In genomic region chr3:197295871-197296270, GRCh38 we compare ENCODE assay signal across 13 cellular contexts. TPM values are rescaled to one million over a fixed set of nuclear protein-coding genes. Genes with fewer than 3 reads are reported as not detected.
A peak's percentile ranks its signal among the peaks of the same experiment; 100 is the strongest.
DNase-seq lines count a peak whose midpoint lies in the region; ATAC-seq, FAIRE-seq and TF ChIP-seq lines count a peak whose summit lies in the region.
"Had no signal": no experiment of that assay in that cellular context is flagged by ENCODE, and none has a peak within 500 bp of the region (broad histone marks: within the 10 kb centered on the region; RNA-seq: fewer than 3 reads in every experiment).

No MANE protein-coding gene starts in this region.

- CTCF ChIA-PET in A673 (lab: Charles Lee): no interaction called here
- CTCF ChIA-PET in activated CD8-positive, alpha-beta T cell treated with anti-CD3 and anti-CD28 coated beads for 36 hours (lab: Charles Lee): interaction anchor here (0.7 to 3.1 kb wide), 2 partner anchors 15 to 39 kb away, joined by 3 to 12 read pairs; no protein-coding TSS in a partner anchor

- FAIRE-seq in G401.6 (lab: Jason Lieb, UNC): peak; percentile 15

- no peak for TF ChIP-seq EP300 in gastroesophageal sphincter (IDR thresholded peaks at IDR 0.05)

- peaks cover 51% of the 10 kb centered on the region for H3K36me3 ChIP-seq in A673 (ENCODE audit: insufficient read depth, low read length, poor library complexity, severe bottlenecking)
- H3K36me3 ChIP-seq in gastroesophageal sphincter: peaks cover 0 to 5% of the 10 kb centered on the region in 2 donors

- H3K4me3 ChIP-seq in A673 (ENCODE audit: low read depth, low read length, poor library complexity, severe bottlenecking): peak overlapping the region; percentile 96
- peak overlapping the region; percentile 92 to 95 for H3K4me3 ChIP-seq in foreskin fibroblast (ENCODE audit: low read depth in 1 of 2, low read length in 2 of 2)
- no peak overlapping the region for H3K4me3 ChIP-seq in gastroesophageal sphincter

- peaks cover 29% of the 10 kb centered on the region for H3K36me3 Mint-ChIP-seq in activated CD8-positive, alpha-beta T cell treated with anti-CD3 and anti-CD28 coated beads for 36 hours (ENCODE audit: low read depth)

- peak overlapping the region; percentile 6 for H3K27ac ChIP-seq in A673 (ENCODE audit: low read depth, low read length, poor library complexity, severe bottlenecking)
- peak overlapping the region in 1 of 4 donors; percentile 20 for H3K27ac ChIP-seq in gastroesophageal sphincter

- intact Hi-C loops in A673 (cut with micrococcal nuclease; ENCODE audit: unreplicated experiment): no loop called here
- intact Hi-C loops in activated CD8-positive, alpha-beta T cell treated with anti-CD3 and anti-CD28 coated beads for 36 hours (cut with micrococcal nuclease): no loop called here

- H3K27ac Mint-ChIP-seq in activated CD8-positive, alpha-beta T cell treated with anti-CD3 and anti-CD28 coated beads for 36 hours: peak overlapping the region; percentile 27

- no peaks in the 10 kb centered on the region for H3K9me3 Mint-ChIP-seq in activated CD8-positive, alpha-beta T cell treated with anti-CD3 and anti-CD28 coated beads for 36 hours

- BruUV-seq in A673 (replicated peaks; lab: Mats Ljungman, UMichigan): no TSS peak

- peaks cover 45% of the 10 kb centered on the region for H3K4me1 Mint-ChIP-seq in activated CD8-positive, alpha-beta T cell treated with anti-CD3 and anti-CD28 coated beads for 36 hours (ENCODE audit: low read depth)

- TF ChIP-seq POLR2A in gastroesophageal sphincter (IDR thresholded peaks at IDR 0.05): no peak

- H3K27me3 ChIP-seq in A673 (replicated peaks; ENCODE audit: insufficient read depth, low read depth, low read length, poor library complexity): no peaks in the 10 kb centered on the region
- H3K27me3 ChIP-seq in gastroesophageal sphincter: no peaks in the 10 kb centered on the region

- POLR2A ChIA-PET in A673 (lab: Charles Lee; ENCODE audit: low non-redundant PET): no interaction called here
- POLR2A ChIA-PET in activated CD8-positive, alpha-beta T cell treated with anti-CD3 and anti-CD28 coated beads for 36 hours (lab: Charles Lee): no interaction called here

- H3K9me3 ChIP-seq in A673 (ENCODE audit: low read depth, low read length, poor library complexity, severe bottlenecking) (no peaks in the 10 kb centered on the region), gastroesophageal sphincter (no peaks in the 10 kb centered on the region)
- H3K9me3 ChIP-seq: spleen had no signal

- 50 to 82% methylated on average over 2 of the region's 2 CpGs for WGBS in gastroesophageal sphincter (ENCODE audit: low coverage in 1 of 2), 2 donors

- TF ChIP-seq CTCF in A673 (conservative IDR thresholded peaks at IDR 0.05; ENCODE audit: low read depth, low read length): no peak
- no peak for TF ChIP-seq CTCF in activated CD8-positive, alpha-beta T cell treated with anti-CD3 and anti-CD28 coated beads for 36 hours (IDR thresholded peaks at IDR 0.05)
- TF ChIP-seq CTCF in foreskin fibroblast (IDR thresholded peaks at IDR 0.05; ENCODE audit: low read depth, low read length): no peak
- no peak for TF ChIP-seq CTCF in gastroesophageal sphincter (IDR thresholded peaks at IDR 0.05)

- peaks cover 39% of the 10 kb centered on the region for H3K4me1 ChIP-seq in A673 (ENCODE audit: insufficient read depth, low read length, poor library complexity, severe bottlenecking)
- H3K4me1 ChIP-seq in gastroesophageal sphincter: peaks cover 0 to 47% (median 0%) of the 10 kb centered on the region in 3 donors

- DNase-seq in A673 (ENCODE audit: low spot score) (no peak), foreskin fibroblast (no peak), NCI-H2196 (lab: John Stamatoyannopoulos, UW; ENCODE audit: unreplicated experiment) (no peak), amygdala (lab: John Stamatoyannopoulos, UW) (no peak)
- DNase-seq in activated CD8-positive, alpha-beta T cell treated with anti-CD3 and anti-CD28 coated beads for 36 hours: no peak
- DNase-seq: activated effector memory CD4-positive, alpha-beta T cell treated with Interleukin-2 at 50 U/mL for 16 hours; NCI-H2171; spleen; stimulated activated naive CD4-positive, alpha-beta T cell had no signal

- ATAC-seq in activated CD8-positive, alpha-beta T cell treated with anti-CD3 and anti-CD28 coated beads for 36 hours: no peak
- ATAC-seq in HG03571 (IDR thresholded peaks at IDR 0.05; ENCODE audit: unreplicated experiment): no peak
- ATAC-seq in gastroesophageal sphincter: no peak
- ATAC-seq: HCT116 had no signal

- H3K27me3 Mint-ChIP-seq in activated CD8-positive, alpha-beta T cell treated with anti-CD3 and anti-CD28 coated beads for 36 hours: peaks cover 13% of the 10 kb centered on the region

- peak overlapping the region; percentile 31 for H3K4me3 Mint-ChIP-seq in activated CD8-positive, alpha-beta T cell treated with anti-CD3 and anti-CD28 coated beads for 36 hours

RNA-seq across cellular contexts. Expression of gene DLG1, which starts 2.5 kb away (rescaled TPM):
- total RNA-seq in A673 (2021) (107 TPM in 2 replicates), gastroesophageal sphincter (10 to 100 TPM; 71.4 to 90.4 (median 80.9) TPM)
- total RNA-seq in activated CD8-positive, alpha-beta T cell treated with anti-CD3 and anti-CD28 coated beads for 36 hours: 10 to 100 TPM; 57.6 to 62.2 TPM

Comparison
In these comparisons a context has a peak if more than half of its experiments do, and no peak if none do; other contexts are left out.
1. H3K4me3 ChIP-seq: peak in A673 (single experiment) and foreskin fibroblast (2 of 2); none in gastroesophageal sphincter (0 of 2).